In genomic region chr22:16783930-16784354, GRCh38 we compare ENCODE assay signal across 10 cellular contexts. TPM values are rescaled to one million over a fixed set of nuclear protein-coding genes. Genes with fewer than 3 reads are reported as not detected.
DNase-seq lines count a peak whose midpoint lies in the region; ATAC-seq, FAIRE-seq and TF ChIP-seq lines count a peak whose summit lies in the region.
"Had no signal": no experiment of that assay in that cellular context is flagged by ENCODE, and none has a peak within 500 bp of the region (broad histone marks: within the 10 kb centered on the region; RNA-seq: fewer than 3 reads in every experiment).

No MANE protein-coding gene starts in this region.

- H3K4me1 Mint-ChIP-seq in Caco-2 (ENCODE audit: low read depth, unreplicated experiment): no peaks in the 10 kb centered on the region

- no TSS peak for BruUV-seq in Caco-2 (replicated peaks; lab: Mats Ljungman, UMichigan)
- BruUV-seq in PC-9 (replicated peaks; lab: Mats Ljungman, UMichigan): no TSS peak

- H3K4me3 ChIP-seq in Caco-2 (ENCODE audit: low read depth, low read length) (no peak overlapping the region), H7 (ENCODE audit: insufficient read depth, low read depth, low read length) (no peak overlapping the region), PC-9 (no peak overlapping the region), kidney (ENCODE audit: low read length in 2 of 2) (no peak overlapping the region)

- no peaks in the 10 kb centered on the region for H3F3A ChIP-seq in PC-9 (ENCODE audit: insufficient read depth, low read depth)

- no peak overlapping the region for H3K4me2 ChIP-seq in PC-9

- no peak overlapping the region for H3K27ac Mint-ChIP-seq in Caco-2 (ENCODE audit: unreplicated experiment)

- CTCF ChIA-PET in Caco-2 (lab: Charles Lee) (no interaction called here), PC-9 (lab: Charles Lee) (no interaction called here)

- H2AFZ ChIP-seq in PC-9: no peak overlapping the region

- H3K9me3 ChIP-seq in Caco-2 (no peaks in the 10 kb centered on the region), PC-9 (ENCODE audit: insufficient read depth, low read depth) (no peaks in the 10 kb centered on the region), kidney (ENCODE audit: control insufficient read depth in 1 of 2, low read length in 2 of 2) (no peaks in the 10 kb centered on the region)

- H3K36me3 Mint-ChIP-seq in Caco-2 (ENCODE audit: insufficient read depth, unreplicated experiment): no peaks in the 10 kb centered on the region

- intact Hi-C loops in Caco-2 (cut with micrococcal nuclease; ENCODE audit: unreplicated experiment): loop anchor here (10.0 kb wide), 1 partner anchor 71 kb away; no protein-coding TSS in a partner anchor
- intact Hi-C loops in PC-9 (cut with micrococcal nuclease; ENCODE audit: unreplicated experiment): no loop called here
- intact Hi-C loops in kidney (cut with DNase I): no loop called here

- no peaks in the 10 kb centered on the region for H3K79me2 ChIP-seq in PC-9 (ENCODE audit: low read depth)

- H3K9me2 ChIP-seq in PC-9 (ENCODE audit: insufficient read depth): no peaks in the 10 kb centered on the region

- TF ChIP-seq CTCF in Caco-2 (IDR thresholded peaks at IDR 0.05; ENCODE audit: insufficient read depth in 1 of 2, low read depth in 1 of 2, low read length in 1 of 2, severe bottlenecking in 1 of 2, unreplicated experiment in 1 of 2) (peak; percentile 39 to 60), PC-9 (conservative IDR thresholded peaks at IDR 0.05) (peak; percentile 58), kidney (IDR thresholded peaks at IDR 0.05; ENCODE audit: borderline replicate concordance, extremely low read depth, insufficient read depth) (peak; percentile 28), omental fat pad (IDR thresholded peaks at IDR 0.05) (no peak)

- H3K9me3 Mint-ChIP-seq in Caco-2 (ENCODE audit: unreplicated experiment): no peaks in the 10 kb centered on the region

- H3K4me1 ChIP-seq in Caco-2 (no peaks in the 10 kb centered on the region), PC-9 (replicated peaks; ENCODE audit: insufficient read depth) (no peaks in the 10 kb centered on the region), kidney (ENCODE audit: control insufficient read depth in 1 of 2, insufficient read depth in 1 of 2, low read depth in 1 of 2, low read length in 2 of 2) (no peaks in the 10 kb centered on the region)

- DNase-seq in Caco-2: peak in 1 of 2 experiments; percentile 16
- peak; percentile 31 for DNase-seq in H7
- no peak for DNase-seq in PC-9
- DNase-seq in kidney: no peak
- DNase-seq in NCI-H146 treated with DMSO at 0.1 percent for 48 hours (lab: John Stamatoyannopoulos, UW; ENCODE audit: unreplicated experiment): no peak
- no peak for DNase-seq in omental fat pad (ENCODE audit: low spot score)
- no peak for DNase-seq in HCEC 1CT
- DNase-seq: activated CD4-positive, alpha-beta T cell treated with anti-CD3 and anti-CD28 coated beads for 48 hours; nucleus accumbens had no signal

- no peak overlapping the region for H3K9ac ChIP-seq in kidney (ENCODE audit: low read length in 2 of 2)

- POLR2A ChIA-PET in Caco-2 (lab: Charles Lee) (no interaction called here), PC-9 (lab: Charles Lee; ENCODE audit: unreplicated experiment) (no interaction called here)

- ATAC-seq in GM18909 (IDR thresholded peaks at IDR 0.05; ENCODE audit: poor library complexity, unreplicated experiment) (no peak), omental fat pad (ENCODE audit: low FRiP score) (no peak)

- FAIRE-seq in kidney (lab: Jason Lieb, UNC): no peak

- H4K20me1 ChIP-seq in PC-9 (ENCODE audit: insufficient read depth): no peaks in the 10 kb centered on the region

- H3K27me3 Mint-ChIP-seq in Caco-2 (ENCODE audit: insufficient read depth, unreplicated experiment): peaks cover 4% of the 10 kb centered on the region

- H3K27ac ChIP-seq in PC-9 (no peak overlapping the region), kidney (ENCODE audit: low read depth in 2 of 2, low read length in 2 of 2) (no peak overlapping the region)

- no peak overlapping the region for H3K4me3 Mint-ChIP-seq in Caco-2 (ENCODE audit: unreplicated experiment)

- no peaks in the 10 kb centered on the region for H3K27me3 ChIP-seq in Caco-2 (replicated peaks; ENCODE audit: control insufficient read depth, insufficient read depth, low read length)
- no peaks in the 10 kb centered on the region for H3K27me3 ChIP-seq in H7 (ENCODE audit: control insufficient read depth, insufficient read depth, low read length)
- no peaks in the 10 kb centered on the region for H3K27me3 ChIP-seq in PC-9 (ENCODE audit: insufficient read depth, low read depth)

- H3K36me3 ChIP-seq in Caco-2 (ENCODE audit: control insufficient read depth, insufficient read depth, low read length) (no peaks in the 10 kb centered on the region), H7 (replicated peaks; ENCODE audit: control insufficient read depth, insufficient read depth, low read length) (no peaks in the 10 kb centered on the region), PC-9 (ENCODE audit: low read depth) (no peaks in the 10 kb centered on the region), kidney (ENCODE audit: control insufficient read depth in 1 of 2, insufficient read depth in 2 of 2, low read length in 2 of 2) (no peaks in the 10 kb centered on the region)

RNA-seq across cellular contexts. Expression of gene XKR3, which starts 41.3 kb away (rescaled TPM):
- total RNA-seq in Caco-2 (2022) (not detected in 2 replicates), PC-9 (2021) (not detected in 2 replicates), kidney (not detected), omental fat pad (not detected)
- not detected in 2 replicates for total RNA-seq in H7 (2014; rRNA removed; shearing (Covaris generic))
- not detected for polyA plus RNA-seq in kidney (ENCODE audit: insufficient read depth, low read depth, low replicate concordance)

Comparison
In these comparisons a context has a peak if more than half of its experiments do, and no peak if none do; other contexts are left out.
1. CTCF ChIP-seq: peak in Caco-2 (2 of 2), PC-9 (single experiment) and kidney (single experiment); none in omental fat pad (0 of 3).